Comparison of ENCODE assay signal across 9 cellular contexts in the genomic region with DNA sequence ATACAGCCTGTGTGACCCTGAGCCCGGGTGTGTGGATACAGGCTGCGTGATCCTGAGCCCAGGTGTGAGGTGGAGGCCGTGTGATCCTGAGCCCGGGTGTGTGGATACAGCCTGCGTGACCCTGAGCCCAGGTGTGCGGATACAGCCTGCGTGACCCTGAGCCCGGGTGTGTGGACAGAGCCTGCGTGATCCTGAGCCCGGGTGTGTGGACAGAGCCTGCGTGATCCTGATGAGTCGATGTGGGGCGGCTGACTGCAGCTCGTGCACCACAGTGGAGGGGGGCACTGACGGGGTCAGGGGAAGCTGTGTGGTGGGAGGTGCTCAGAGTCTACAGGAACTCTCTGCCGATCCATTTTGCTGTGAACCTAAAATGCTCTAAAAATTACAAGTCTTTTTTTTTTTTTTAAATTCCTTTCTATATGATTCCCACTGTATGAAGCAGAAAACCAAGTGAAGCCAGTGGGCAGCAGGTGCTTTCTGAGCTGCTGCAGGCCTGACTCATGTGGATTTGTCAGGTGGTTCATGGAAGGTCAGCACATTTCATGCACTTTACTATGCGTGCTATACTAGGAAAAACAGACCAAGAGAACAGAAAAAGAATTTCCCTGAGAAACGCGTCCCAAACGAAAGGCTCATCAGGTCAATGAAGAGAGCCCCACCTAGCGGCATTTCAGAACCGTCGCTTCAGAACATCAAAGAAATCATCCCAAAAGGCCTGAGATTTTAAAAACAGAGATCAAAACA. TPM values are rescaled to one million over a fixed set of nuclear protein-coding genes. Genes with fewer than 3 reads are reported as not detected.
A peak's percentile ranks its signal among the peaks of the same experiment; 100 is the strongest.
DNase-seq lines count a peak whose midpoint lies in the region; ATAC-seq and TF ChIP-seq lines count a peak whose summit lies in the region.
"Had no signal": no experiment of that assay in that cellular context is flagged by ENCODE, and none has a peak within 500 bp of the region (broad histone marks: within the 10 kb centered on the region; RNA-seq: fewer than 3 reads in every experiment).

No MANE protein-coding gene starts in this region.

- peak; percentile 19 to 28 for DNase-seq in activated CD4-positive, alpha-beta T cell treated with anti-CD3 and anti-CD28 coated beads for 4 hours
- DNase-seq in activated CD4-positive, alpha-beta T cell treated with anti-CD3 and anti-CD28 coated beads, Interleukin-2, amount 50 U/mL, for 48 hours: no peak
- DNase-seq in NCI-H2227 (lab: John Stamatoyannopoulos, UW; ENCODE audit: unreplicated experiment): peak; percentile 70
- peak; percentile 51 to 66 for DNase-seq in T47D (ENCODE audit: low read depth in 1 of 2, low spot score in 1 of 2)
- no peak for DNase-seq in left colon
- DNase-seq in type B pancreatic cell (ENCODE audit: extremely low spot score, unreplicated experiment): no peak
- DNase-seq in GM19238 (ENCODE audit: insufficient read length, low spot score): no peak
- DNase-seq: activated naive CD8-positive, alpha-beta T cell treated with anti-CD3 and anti-CD28 coated beads, Interleukin-2, amount 10 ng/mL, durations not matched to agents 7 days and 5 days had no signal

- peaks cover 14% of the 10 kb centered on the region for H3K4me1 Mint-ChIP-seq in type B pancreatic cell (ENCODE audit: unreplicated experiment)

- no peaks in the 10 kb centered on the region for H3K27me3 Mint-ChIP-seq in type B pancreatic cell
- H3K27me3 Mint-ChIP-seq: activated naive CD8-positive, alpha-beta T cell treated with anti-CD3 and anti-CD28 coated beads, Interleukin-2, amount 10 ng/mL, durations not matched to agents 7 days and 5 days had no signal

- peak; percentile 81 for TF ChIP-seq CTCF in type B pancreatic cell (conservative IDR thresholded peaks at IDR 0.05)

- in situ Hi-C loops in T47D (cut with HindIII; ENCODE audit: low pct_unique_long_range_greater_than_20kb, low sequenced_read_pairs): no loop called here

- no peaks in the 10 kb centered on the region for H3K9me3 Mint-ChIP-seq in type B pancreatic cell
- H3K9me3 Mint-ChIP-seq: activated naive CD8-positive, alpha-beta T cell treated with anti-CD3 and anti-CD28 coated beads, Interleukin-2, amount 10 ng/mL, durations not matched to agents 7 days and 5 days had no signal

- H3K36me3 Mint-ChIP-seq in type B pancreatic cell: peaks cover 7% of the 10 kb centered on the region

- ATAC-seq in left colon (peak; percentile 51), HG03432 (IDR thresholded peaks at IDR 0.05; ENCODE audit: unreplicated experiment) (no peak)

- peak overlapping the region; percentile 15 for H3K27ac Mint-ChIP-seq in type B pancreatic cell
- H3K27ac Mint-ChIP-seq: activated naive CD8-positive, alpha-beta T cell treated with anti-CD3 and anti-CD28 coated beads, Interleukin-2, amount 10 ng/mL, durations not matched to agents 7 days and 5 days had no signal

- H3K4me3 Mint-ChIP-seq in type B pancreatic cell: no peak overlapping the region
- H3K4me3 Mint-ChIP-seq: activated naive CD8-positive, alpha-beta T cell treated with anti-CD3 and anti-CD28 coated beads, Interleukin-2, amount 10 ng/mL, durations not matched to agents 7 days and 5 days had no signal

- intact Hi-C loops in left colon (cut with DNase I, micrococcal nuclease): loop anchor here in 1 of 2 donors (10.0 kb wide), 1 partner anchor 77 kb away; no protein-coding TSS in a partner anchor

RNA-seq across cellular contexts. Expression of a gene that starts 19.3 kb away (rescaled TPM):
- total RNA-seq in left colon (10 to 100 TPM; 29.9 to 35.1 TPM), type B pancreatic cell (ENCODE audit: low replicate concordance) (39.8 and 47.7 TPM in 2 replicates)

RNA-seq across cellular contexts. Expression of a gene that starts 33.0 kb away (rescaled TPM):
- total RNA-seq in left colon (10 to 100 TPM; 54.8 to 67.5 TPM), type B pancreatic cell (ENCODE audit: low replicate concordance) (77.7 and 101 TPM in 2 replicates)

RNA-seq across cellular contexts. Expression of a gene that starts 33.2 kb away (rescaled TPM):
- total RNA-seq in left colon: 10 to 100 TPM; 52.5 to 53.6 TPM
- 38.8 and 44.7 TPM in 2 replicates for total RNA-seq in type B pancreatic cell (ENCODE audit: low replicate concordance)

Comparison
In these comparisons a context has a peak if more than half of its experiments do, and no peak if none do; other contexts are left out.
1. DNase-seq: peak in activated CD4-positive, alpha-beta T cell treated with anti-CD3 and anti-CD28 coated beads for 4 hours (2 of 2), NCI-H2227 (single experiment) and T47D (2 of 2); none in activated CD4-positive, alpha-beta T cell treated with anti-CD3 and anti-CD28 coated beads, Interleukin-2, amount 50 U/mL, for 48 hours (0 of 2), left colon (0 of 2), type B pancreatic cell (single experiment) and GM19238 (single experiment).